9 cellular contexts compared by ENCODE assay signal in genomic region chr4:47704693-47705325, GRCh38.
DNase-seq lines count a peak whose midpoint lies in the region; ATAC-seq, FAIRE-seq and TF ChIP-seq lines count a peak whose summit lies in the region.
"Had no signal": no experiment of that assay in that cellular context is flagged by ENCODE, and none has a peak within 500 bp of the region (broad histone marks: within the 10 kb centered on the region; RNA-seq: fewer than 3 reads in every experiment).

No MANE protein-coding gene starts in this region.

- intact Hi-C loops in CD8-positive, alpha-beta T cell (cut with DNase I, micrococcal nuclease), result no loop called here

- peak in 1 of 2 experiments; percentile 42; a peak in 3 of 5 replicates for TF ChIP-seq RAD21 in A549 (conservative IDR thresholded peaks at IDR 0.05 in 1 of 2, IDR thresholded peaks at IDR 0.05 in 1 of 2)

- H2BK120ac ChIP-seq in neuronal stem cell (ENCODE audit: low read depth, low read length), result no peak overlapping the region

- peak; percentile 87 to 91 for ATAC-seq in A549
- ATAC-seq in CD8-positive, alpha-beta T cell, result no peak

- no peak overlapping the region for H2BK12ac ChIP-seq in neuronal stem cell (ENCODE audit: low read length)

- H2BK15ac ChIP-seq in neuronal stem cell (ENCODE audit: low read length), result no peak overlapping the region

- H4K8ac ChIP-seq in neuronal stem cell (ENCODE audit: low read depth, low read length), result no peak overlapping the region

- 11% methylated on average over 11 of the region's 11 CpGs for WGBS in A549 (ENCODE audit: missing lambda C conversion rate)
- WGBS in neuronal stem cell (ENCODE audit: extremely low coverage in 2 of 2, insufficient read length in 2 of 2, insufficient replicate concordance in 1 of 2), 2 donors, result no CpG with 5 or more reads among the region's 11 CpGs

- no peaks in the 10 kb centered on the region for H3K9me3 Mint-ChIP-seq in CD8-positive, alpha-beta T cell
- H3K9me3 Mint-ChIP-seq: stimulated activated naive B cell treated with anti-CD40 and anti-IgM and Interleukin-4, amounts not matched to agents 10 μg/mL and 1 μg/mL and 100 μg/mL, for 72 hours had no signal

- H3K4me3 Mint-ChIP-seq in CD8-positive, alpha-beta T cell, result no peak overlapping the region
- H3K4me3 Mint-ChIP-seq: stimulated activated naive B cell treated with anti-CD40 and anti-IgM and Interleukin-4, amounts not matched to agents 10 μg/mL and 1 μg/mL and 100 μg/mL, for 72 hours had no signal

- H2BK5ac ChIP-seq in neuronal stem cell (ENCODE audit: low read length), result no peak overlapping the region

- no peaks in the 10 kb centered on the region for H3K79me1 ChIP-seq in neuronal stem cell (ENCODE audit: low read depth, low read length)

- H3K27ac Mint-ChIP-seq in CD8-positive, alpha-beta T cell, result no peak overlapping the region
- H3K27ac Mint-ChIP-seq: stimulated activated naive B cell treated with anti-CD40 and anti-IgM and Interleukin-4, amounts not matched to agents 10 μg/mL and 1 μg/mL and 100 μg/mL, for 72 hours had no signal

- TF ChIP-seq POLR2A in A549 (IDR thresholded peaks at IDR 0.05; ENCODE audit: low read length), result no peak

- peaks cover 0 to 11% (median 0%) of the 10 kb centered on the region in 3 experiments for H3K27me3 ChIP-seq in neuronal stem cell (ENCODE audit: control insufficient read depth in 3 of 3, insufficient read depth in 3 of 3, low read depth in 1 of 3, low read length in 3 of 3)
- H3K27me3 ChIP-seq in CD8-positive, alpha-beta T cell (ENCODE audit: insufficient read depth, low read length), result peaks cover 4% of the 10 kb centered on the region

- H3K23ac ChIP-seq in neuronal stem cell (ENCODE audit: low read depth, low read length, poor library complexity), result no peak overlapping the region

- POLR2A ChIA-PET in A549 (lab: Yijun Ruan, JAX), result no interaction called here
- POLR2A ChIA-PET in CD8-positive, alpha-beta T cell (lab: Charles Lee), result interaction anchor here (1.4 kb wide), 1 partner anchor 8 kb away, joined by 3 read pairs; no protein-coding TSS in a partner anchor

- H3K4me2 ChIP-seq in A549 (no peak overlapping the region), neuronal stem cell (ENCODE audit: insufficient read depth, low read length, poor library complexity, severe bottlenecking) (no peak overlapping the region)

- DNase-seq in A549 (ENCODE audit: low read depth in 1 of 2, low spot score in 1 of 2), result peak in 1 of 2 experiments; percentile 30
- DNase-seq in GM12864 (ENCODE audit: low read depth), result peak; percentile 5
- peak; percentile 62 for DNase-seq in HT1080 (ENCODE audit: low read depth)
- peak; percentile 48 for DNase-seq in OCI-M2 (lab: John Stamatoyannopoulos, UW; ENCODE audit: unreplicated experiment)
- peak; percentile 46 for DNase-seq in fibroblast of gingiva (ENCODE audit: low read depth)
- DNase-seq in neuronal stem cell (ENCODE audit: low spot score), result peak; percentile 42
- DNase-seq in inferior parietal cortex (ENCODE audit: extremely low spot score), result no peak
- DNase-seq in CD8-positive, alpha-beta T cell, result no peak
- DNase-seq: stimulated activated naive B cell treated with anti-CD40 and anti-IgM and Interleukin-4, amounts not matched to agents 10 μg/mL and 1 μg/mL and 100 μg/mL, for 72 hours had no signal

- H3K18ac ChIP-seq in neuronal stem cell (ENCODE audit: low read length), result no peak overlapping the region

- no peaks in the 10 kb centered on the region for H3K36me3 ChIP-seq in neuronal stem cell (replicated peaks in 1 of 2; ENCODE audit: control insufficient read depth in 2 of 2, insufficient read depth in 2 of 2, low read length in 2 of 2)
- no peaks in the 10 kb centered on the region for H3K36me3 ChIP-seq in CD8-positive, alpha-beta T cell (ENCODE audit: insufficient read depth, low read length)

- H3K4me1 ChIP-seq in A549 (no peaks in the 10 kb centered on the region), neuronal stem cell (ENCODE audit: control insufficient read depth in 2 of 2, insufficient read depth in 1 of 2, low read depth in 1 of 2, low read length in 2 of 2) (no peaks in the 10 kb centered on the region)
- no peaks in the 10 kb centered on the region for H3K4me1 ChIP-seq in CD8-positive, alpha-beta T cell (ENCODE audit: insufficient read depth, low read length)

- H3K4me1 Mint-ChIP-seq in CD8-positive, alpha-beta T cell (ENCODE audit: low read depth), result no peaks in the 10 kb centered on the region
- H3K4me1 Mint-ChIP-seq: stimulated activated naive B cell treated with anti-CD40 and anti-IgM and Interleukin-4, amounts not matched to agents 10 μg/mL and 1 μg/mL and 100 μg/mL, for 72 hours had no signal

- H3K9ac ChIP-seq in neuronal stem cell (ENCODE audit: low read depth, low read length, poor library complexity), result no peak overlapping the region

- CTCF ChIA-PET in A549 (lab: Yijun Ruan, JAX), result interaction anchor here (0.9 to 2.4 kb wide), 7 partner anchors 17 to 381 kb away, joined by 3 to 13 read pairs (median 4); no protein-coding TSS in a partner anchor
- CTCF ChIA-PET in CD8-positive, alpha-beta T cell (lab: Charles Lee), result interaction anchor here (0.8 to 1.6 kb wide), 5 partner anchors 10 to 229 kb away, joined by 3 to 5 read pairs (median 4); no protein-coding TSS in a partner anchor

- peaks cover 21% of the 10 kb centered on the region for H3K27me3 Mint-ChIP-seq in CD8-positive, alpha-beta T cell (ENCODE audit: low read depth)

- H2AFZ ChIP-seq in neuronal stem cell (ENCODE audit: low read length), result peak overlapping the region; percentile 50

- H3K27ac ChIP-seq in A549 (no peak overlapping the region), neuronal stem cell (replicated peaks; ENCODE audit: low read length) (no peak overlapping the region)
- H3K27ac ChIP-seq in CD8-positive, alpha-beta T cell (ENCODE audit: low read depth, low read length), result no peak overlapping the region

- no peak overlapping the region for H2AK5ac ChIP-seq in neuronal stem cell (ENCODE audit: low read depth, low read length)

- H3K4me3 ChIP-seq in A549 (no peak overlapping the region), GM12864 (ENCODE audit: low read depth, low read length) (no peak overlapping the region), neuronal stem cell (ENCODE audit: low read length in 2 of 2) (no peak overlapping the region)
- no peak overlapping the region for H3K4me3 ChIP-seq in CD8-positive, alpha-beta T cell (ENCODE audit: low read depth, low read length)

- TF ChIP-seq EP300 in A549 (IDR thresholded peaks at IDR 0.05), result no peak

- H4K91ac ChIP-seq in neuronal stem cell (ENCODE audit: low read depth, low read length, poor library complexity), result no peak overlapping the region

- H3K14ac ChIP-seq in neuronal stem cell (ENCODE audit: low read length), result no peak overlapping the region

- no peak; the same call in 2 of the 3 replicates for TF ChIP-seq CTCF in A549 (IDR thresholded peaks at IDR 0.05)
- TF ChIP-seq CTCF in GM12864 (IDR thresholded peaks at IDR 0.05; ENCODE audit: low read depth, low read length, missing control alignments), result peak; percentile 63
- TF ChIP-seq CTCF in CD8-positive, alpha-beta T cell (IDR thresholded peaks at IDR 0.05), result no peak

- H3K9me3 ChIP-seq in A549 (no peaks in the 10 kb centered on the region), neuronal stem cell (replicated peaks in 1 of 2; ENCODE audit: control insufficient read depth in 2 of 2, insufficient read depth in 1 of 2, low read depth in 1 of 2, low read length in 2 of 2) (no peaks in the 10 kb centered on the region)
- H3K9me3 ChIP-seq in CD8-positive, alpha-beta T cell (ENCODE audit: low read length), result no peaks in the 10 kb centered on the region

- no peak for FAIRE-seq in A549 (lab: Jason Lieb, UNC)

- no peaks in the 10 kb centered on the region for H3K36me3 Mint-ChIP-seq in CD8-positive, alpha-beta T cell
- H3K36me3 Mint-ChIP-seq: stimulated activated naive B cell treated with anti-CD40 and anti-IgM and Interleukin-4, amounts not matched to agents 10 μg/mL and 1 μg/mL and 100 μg/mL, for 72 hours had no signal

- no peak overlapping the region for H3K4ac ChIP-seq in neuronal stem cell (ENCODE audit: low read length)

TF ChIP-seq in A549, 52 proteins besides CTCF, POLR2A, EP300 and RAD21:
- no peak for TF ChIP-seq HOXA7 (CRISPR knock-in tag; IDR thresholded peaks at IDR 0.05)
- peak; percentile 26; the same call in 1 of the 3 replicates for TF ChIP-seq SMC3 (IDR thresholded peaks at IDR 0.05)

Comparison
In these comparisons a context has a peak if more than half of its experiments do, and no peak if none do; other contexts are left out.
1. DNase-seq: peak in GM12864 (single experiment), HT1080 (single experiment), OCI-M2 (single experiment), fibroblast of gingiva (single experiment) and neuronal stem cell (single experiment); none in inferior parietal cortex (single experiment) and CD8-positive, alpha-beta T cell (0 of 7).